Comparison of ENCODE assay signal across 8 cellular contexts in genomic region chr10:124740374-124741280, GRCh38. TPM values are rescaled to one million over a fixed set of nuclear protein-coding genes. Genes with fewer than 3 reads are reported as not detected.
DNase-seq lines count a peak whose midpoint lies in the region; ATAC-seq and TF ChIP-seq lines count a peak whose summit lies in the region.

No MANE protein-coding gene starts in this region.

- H3K27me3 Mint-ChIP-seq in nephron (ENCODE audit: low read depth) (peaks cover 3% of the 10 kb centered on the region), osteocyte (ENCODE audit: unreplicated experiment) (no peaks in the 10 kb centered on the region)

- H3K36me3 Mint-ChIP-seq in nephron (ENCODE audit: low read depth) (no peaks in the 10 kb centered on the region), osteocyte (ENCODE audit: unreplicated experiment) (no peaks in the 10 kb centered on the region)

- TF ChIP-seq CTCF in nephron (IDR thresholded peaks at IDR 0.05; ENCODE audit: unreplicated experiment in 3 of 3) (no peak), osteocyte (IDR thresholded peaks at IDR 0.05) (no peak)

- H3K4me1 Mint-ChIP-seq in nephron (peaks cover 78% of the 10 kb centered on the region), osteocyte (ENCODE audit: unreplicated experiment) (peaks cover 45% of the 10 kb centered on the region)

- ATAC-seq in HG02870 (IDR thresholded peaks at IDR 0.05; ENCODE audit: unreplicated experiment) (peak; percentile 31), esophagus mucosa (peak; percentile 16)

- H3K27ac Mint-ChIP-seq in nephron (peak overlapping the region; percentile 97 to 99 (median 99)), osteocyte (ENCODE audit: unreplicated experiment) (no peak overlapping the region)

- DNase-seq in DMS153 (lab: John Stamatoyannopoulos, UW) (peak; percentile 44), DMS153 treated with DMSO at 0.1 percent for 48 hours (lab: John Stamatoyannopoulos, UW; ENCODE audit: unreplicated experiment) (no peak), SKM-1 (lab: John Stamatoyannopoulos, UW; ENCODE audit: unreplicated experiment) (peak; percentile 38), osteocyte (ENCODE audit: extremely low spot score, unreplicated experiment) (no peak)
- no peak for DNase-seq in stimulated activated CD4-positive, alpha-beta T cell treated with anti-CD3 and anti-CD28 coated beads, Interleukin-4, amount 100 ng/mL, for 1 hour

- H3K4me3 Mint-ChIP-seq in nephron, result peak overlapping the region; percentile 94 to 98 (median 96)
- no peak overlapping the region for H3K4me3 Mint-ChIP-seq in osteocyte (ENCODE audit: unreplicated experiment)

- H3K9me3 Mint-ChIP-seq in nephron (no peaks in the 10 kb centered on the region), osteocyte (ENCODE audit: unreplicated experiment) (no peaks in the 10 kb centered on the region)

RNA-seq across cellular contexts. Expression of gene FAM53B, which starts 3.6 kb away (rescaled TPM):
- total RNA-seq in esophagus mucosa (24.9 TPM), osteocyte (14.7 and 17.0 TPM in 2 replicates)

RNA-seq across cellular contexts. Expression of gene EEF1AKMT2, which starts 51.1 kb away (rescaled TPM):
- total RNA-seq in esophagus mucosa (10.0 TPM), osteocyte (21.9 and 22.0 TPM in 2 replicates)

Comparison
In these comparisons a context has a peak if more than half of its experiments do, and no peak if none do; other contexts are left out.
1. DNase-seq: peak in DMS153 (single experiment) and SKM-1 (single experiment); none in DMS153 treated with DMSO at 0.1 percent for 48 hours (single experiment), stimulated activated CD4-positive, alpha-beta T cell treated with anti-CD3 and anti-CD28 coated beads, Interleukin-4, amount 100 ng/mL, for 1 hour (single experiment) and osteocyte (single experiment).